8 cellular contexts compared by ENCODE assay signal in the genomic region with DNA sequence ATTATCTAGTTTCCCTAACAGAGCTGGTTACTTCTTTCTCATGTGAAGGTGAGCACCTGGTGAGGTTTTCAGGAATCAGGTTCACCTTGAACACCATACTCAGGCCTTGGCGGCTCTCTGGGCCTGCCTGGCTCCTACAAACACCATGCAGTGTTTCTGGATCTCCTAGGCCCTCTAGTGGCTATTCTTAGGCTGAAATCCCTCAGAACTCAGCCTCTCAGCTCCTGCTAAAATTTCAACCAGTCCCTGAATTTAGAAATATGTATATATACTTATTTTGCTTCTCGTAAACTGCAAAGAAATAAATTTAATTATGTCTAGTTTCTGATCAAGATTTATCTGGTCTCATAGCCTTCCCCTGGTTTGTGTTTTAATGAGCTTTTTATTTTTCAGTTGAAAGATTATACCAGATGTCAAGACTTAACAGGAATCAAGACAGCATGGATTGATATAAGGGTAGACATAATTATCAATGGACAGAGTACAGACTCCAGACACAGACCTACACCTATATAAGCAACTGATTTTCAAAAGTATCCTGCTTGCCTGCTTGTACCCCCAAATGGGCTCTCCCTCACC. TPM values are rescaled to one million over a fixed set of nuclear protein-coding genes. Genes with fewer than 3 reads are reported as not detected.
DNase-seq lines count a peak whose midpoint lies in the region; ATAC-seq and TF ChIP-seq lines count a peak whose summit lies in the region.

No MANE protein-coding gene starts in this region.

- H3K27me3 Mint-ChIP-seq in activated B cell treated with CpG ODN at 0.5 μM for 24 hours: peaks cover 2% of the 10 kb centered on the region
- H3K27me3 Mint-ChIP-seq in activated T-helper 1 cell treated with anti-CD3 and anti-CD28 coated beads, Interleukin-12 subunit alpha, Interleukin-12 subunit beta, Interleukin-2, Interleukin-4 antibody, amounts not matched to agents 30 ng/mL and 10 ng/mL and 1 ng/mL, durations not matched to agents 14 hours and 24 hours and 36 hours (ENCODE audit: insufficient read depth): peaks cover 3% of the 10 kb centered on the region

- intact Hi-C loops in activated B cell treated with CpG ODN at 0.5 μM for 24 hours (cut with micrococcal nuclease): loop anchor here (1.0 to 5.0 kb wide), 3 partner anchors 112 to 337 kb away; no protein-coding TSS in a partner anchor
- intact Hi-C loops in activated T-helper 1 cell treated with anti-CD3 and anti-CD28 coated beads, Interleukin-12 subunit alpha, Interleukin-12 subunit beta, Interleukin-2, Interleukin-4 antibody, amounts not matched to agents 30 ng/mL and 10 ng/mL and 1 ng/mL, durations not matched to agents 14 hours and 24 hours and 36 hours (cut with micrococcal nuclease): loop anchor here (1.0 to 5.0 kb wide), 2 partner anchors 112 to 473 kb away; no protein-coding TSS in a partner anchor

- CTCF ChIA-PET in activated B cell treated with CpG ODN at 0.5 μM for 24 hours (lab: Charles Lee): interaction anchor here (0.8 to 6.9 kb wide), 19 partner anchors 8 to 682 kb away, joined by 3 to 141 read pairs (median 4); no protein-coding TSS in a partner anchor

- no peaks in the 10 kb centered on the region for H3K36me3 Mint-ChIP-seq in activated B cell treated with CpG ODN at 0.5 μM for 24 hours (ENCODE audit: low read depth)
- no peaks in the 10 kb centered on the region for H3K36me3 Mint-ChIP-seq in activated T-helper 1 cell treated with anti-CD3 and anti-CD28 coated beads, Interleukin-12 subunit alpha, Interleukin-12 subunit beta, Interleukin-2, Interleukin-4 antibody, amounts not matched to agents 30 ng/mL and 10 ng/mL and 1 ng/mL, durations not matched to agents 14 hours and 24 hours and 36 hours (ENCODE audit: low read depth)

- no peak overlapping the region for H3K27ac Mint-ChIP-seq in activated B cell treated with CpG ODN at 0.5 μM for 24 hours
- no peak overlapping the region for H3K27ac Mint-ChIP-seq in activated T-helper 1 cell treated with anti-CD3 and anti-CD28 coated beads, Interleukin-12 subunit alpha, Interleukin-12 subunit beta, Interleukin-2, Interleukin-4 antibody, amounts not matched to agents 30 ng/mL and 10 ng/mL and 1 ng/mL, durations not matched to agents 14 hours and 24 hours and 36 hours

- H3K4me1 Mint-ChIP-seq in activated B cell treated with CpG ODN at 0.5 μM for 24 hours: no peaks in the 10 kb centered on the region
- H3K4me1 Mint-ChIP-seq in activated T-helper 1 cell treated with anti-CD3 and anti-CD28 coated beads, Interleukin-12 subunit alpha, Interleukin-12 subunit beta, Interleukin-2, Interleukin-4 antibody, amounts not matched to agents 30 ng/mL and 10 ng/mL and 1 ng/mL, durations not matched to agents 14 hours and 24 hours and 36 hours (ENCODE audit: low read depth): no peaks in the 10 kb centered on the region

- no peak overlapping the region for H3K4me3 Mint-ChIP-seq in activated B cell treated with CpG ODN at 0.5 μM for 24 hours
- H3K4me3 Mint-ChIP-seq in activated T-helper 1 cell treated with anti-CD3 and anti-CD28 coated beads, Interleukin-12 subunit alpha, Interleukin-12 subunit beta, Interleukin-2, Interleukin-4 antibody, amounts not matched to agents 30 ng/mL and 10 ng/mL and 1 ng/mL, durations not matched to agents 14 hours and 24 hours and 36 hours: no peak overlapping the region

- DNase-seq in activated naive CD4-positive, alpha-beta T cell treated with Interleukin-2 at 50 U/mL for 16 hours: peak; percentile 2
- no peak for DNase-seq in activated naive CD4-positive, alpha-beta T cell (lab: John Stamatoyannopoulos, UW)
- DNase-seq in NCI-H187 (lab: John Stamatoyannopoulos, UW): peak; percentile 66 to 68
- DNase-seq in activated B cell treated with CpG ODN at 0.5 μM for 24 hours: no peak
- DNase-seq in fibroblast of peridontal ligament (ENCODE audit: extremely low read depth): peak; percentile 83
- DNase-seq in occipital lobe (lab: John Stamatoyannopoulos, UW): peak; percentile 29
- DNase-seq in activated T-helper 1 cell treated with anti-CD3 and anti-CD28 coated beads, Interleukin-12 subunit alpha, Interleukin-12 subunit beta, Interleukin-2, Interleukin-4 antibody, amounts not matched to agents 30 ng/mL and 10 ng/mL and 1 ng/mL, durations not matched to agents 14 hours and 24 hours and 36 hours (ENCODE audit: low spot score): no peak

- no peak for TF ChIP-seq CTCF in activated B cell treated with CpG ODN at 0.5 μM for 24 hours (IDR thresholded peaks at IDR 0.05)

- no peaks in the 10 kb centered on the region for H3K9me3 Mint-ChIP-seq in activated B cell treated with CpG ODN at 0.5 μM for 24 hours
- H3K9me3 Mint-ChIP-seq in activated T-helper 1 cell treated with anti-CD3 and anti-CD28 coated beads, Interleukin-12 subunit alpha, Interleukin-12 subunit beta, Interleukin-2, Interleukin-4 antibody, amounts not matched to agents 30 ng/mL and 10 ng/mL and 1 ng/mL, durations not matched to agents 14 hours and 24 hours and 36 hours: no peaks in the 10 kb centered on the region

- POLR2A ChIA-PET in activated B cell treated with CpG ODN at 0.5 μM for 24 hours (lab: Charles Lee): no interaction called here

- ATAC-seq in HG02798 (IDR thresholded peaks at IDR 0.05; ENCODE audit: poor library complexity, unreplicated experiment) (peak; percentile 70), activated B cell treated with CpG ODN at 0.5 μM for 24 hours (ENCODE audit: low read depth) (peak; percentile 47)

RNA-seq across cellular contexts. Expression of gene ANKEF1, which starts 55.9 kb away (rescaled TPM):
- total RNA-seq in activated B cell treated with CpG ODN at 0.5 μM for 24 hours (2.0 and 2.6 TPM in 2 replicates), occipital lobe (2.7 TPM)
- total RNA-seq in activated T-helper 1 cell treated with anti-CD3 and anti-CD28 coated beads, Interleukin-12 subunit alpha, Interleukin-12 subunit beta, Interleukin-2, Interleukin-4 antibody, amounts not matched to agents 30 ng/mL and 10 ng/mL and 1 ng/mL, durations not matched to agents 14 hours and 24 hours and 36 hours: 0.26 and 0.32 TPM in 2 replicates

Comparison
In these comparisons a context has a peak if more than half of its experiments do, and no peak if none do; other contexts are left out.
1. DNase-seq: peak in activated naive CD4-positive, alpha-beta T cell treated with Interleukin-2 at 50 U/mL for 16 hours (single experiment), NCI-H187 (2 of 2), fibroblast of peridontal ligament (single experiment) and occipital lobe (single experiment); none in activated naive CD4-positive, alpha-beta T cell (0 of 4), activated B cell treated with CpG ODN at 0.5 μM for 24 hours (single experiment) and activated T-helper 1 cell treated with anti-CD3 and anti-CD28 coated beads, Interleukin-12 subunit alpha, Interleukin-12 subunit beta, Interleukin-2, Interleukin-4 antibody, amounts not matched to agents 30 ng/mL and 10 ng/mL and 1 ng/mL, durations not matched to agents 14 hours and 24 hours and 36 hours (single experiment).